ENCODE assay signal across 8 cellular contexts in the genomic region with DNA sequence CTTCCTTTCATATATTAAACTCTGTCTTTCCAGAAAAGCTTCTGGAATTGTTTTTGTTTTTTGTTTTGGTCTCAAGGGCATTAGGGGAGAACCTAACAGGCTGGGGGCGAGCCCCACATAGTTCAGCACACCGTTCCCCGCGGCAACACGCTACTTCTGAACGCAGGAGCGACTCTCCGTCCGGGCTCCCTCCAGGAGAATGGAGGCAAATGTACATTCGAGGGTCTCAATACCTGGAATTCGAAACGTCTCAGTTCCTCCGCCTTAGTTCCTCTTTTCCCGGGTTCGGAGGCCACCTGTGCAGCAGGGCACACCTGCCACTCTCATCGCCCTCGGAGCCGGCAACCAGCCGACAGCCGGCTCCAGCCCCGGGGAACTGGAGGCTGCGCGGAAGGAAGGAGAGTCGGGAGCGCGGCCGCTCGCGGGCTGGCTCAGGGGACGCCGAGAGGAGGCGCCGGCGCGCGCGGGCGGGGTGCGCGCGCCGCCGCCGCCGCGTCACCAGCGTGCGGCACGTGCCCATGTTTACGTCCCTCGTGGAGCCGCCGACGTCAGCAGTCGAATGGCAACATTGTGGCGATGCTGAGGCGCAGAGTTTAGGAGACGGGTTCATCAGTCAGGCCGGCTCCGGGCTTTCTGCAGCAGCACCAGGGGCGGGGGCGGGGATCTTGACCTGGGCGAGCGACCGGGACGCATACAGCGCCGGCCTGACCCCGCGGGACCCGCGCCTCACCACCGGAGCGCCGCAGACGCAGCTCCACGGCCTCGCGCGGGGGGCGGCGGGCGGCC. TPM values are rescaled to one million over a fixed set of nuclear protein-coding genes. Genes with fewer than 3 reads are reported as not detected.
A peak's percentile ranks its signal among the peaks of the same experiment; 100 is the strongest.
DNase-seq lines count a peak whose midpoint lies in the region; ATAC-seq, FAIRE-seq and TF ChIP-seq lines count a peak whose summit lies in the region.

A gene with protein sequence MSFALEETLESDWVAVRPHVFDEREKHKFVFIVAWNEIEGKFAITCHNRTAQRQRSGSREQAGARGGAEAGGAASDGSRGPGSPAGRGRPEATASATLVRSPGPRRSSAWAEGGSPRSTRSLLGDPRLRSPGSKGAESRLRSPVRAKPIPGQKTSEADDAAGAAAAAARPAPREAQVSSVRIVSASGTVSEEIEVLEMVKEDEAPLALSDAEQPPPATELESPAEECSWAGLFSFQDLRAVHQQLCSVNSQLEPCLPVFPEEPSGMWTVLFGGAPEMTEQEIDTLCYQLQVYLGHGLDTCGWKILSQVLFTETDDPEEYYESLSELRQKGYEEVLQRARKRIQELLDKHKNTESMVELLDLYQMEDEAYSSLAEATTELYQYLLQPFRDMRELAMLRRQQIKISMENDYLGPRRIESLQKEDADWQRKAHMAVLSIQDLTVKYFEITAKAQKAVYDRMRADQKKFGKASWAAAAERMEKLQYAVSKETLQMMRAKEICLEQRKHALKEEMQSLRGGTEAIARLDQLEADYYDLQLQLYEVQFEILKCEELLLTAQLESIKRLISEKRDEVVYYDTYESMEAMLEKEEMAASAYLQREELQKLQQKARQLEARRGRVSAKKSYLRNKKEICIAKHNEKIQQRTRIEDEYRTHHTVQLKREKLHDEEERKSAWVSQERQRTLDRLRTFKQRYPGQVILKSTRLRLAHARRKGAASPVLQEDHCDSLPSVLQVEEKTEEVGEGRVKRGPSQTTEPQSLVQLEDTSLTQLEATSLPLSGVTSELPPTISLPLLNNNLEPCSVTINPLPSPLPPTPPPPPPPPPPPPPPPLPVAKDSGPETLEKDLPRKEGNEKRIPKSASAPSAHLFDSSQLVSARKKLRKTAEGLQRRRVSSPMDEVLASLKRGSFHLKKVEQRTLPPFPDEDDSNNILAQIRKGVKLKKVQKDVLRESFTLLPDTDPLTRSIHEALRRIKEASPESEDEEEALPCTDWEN (plus strand): TSS at position 554 of the 786 bp plus-strand sequence. CDS start 520 bp downstream, outside the sequence.

- H3K36me3 ChIP-seq in OCI-LY3 (replicated peaks; ENCODE audit: low read depth, low read length) (no peaks in the 10 kb centered on the region), esophagus (ENCODE audit: control insufficient read depth in 2 of 2, insufficient read depth in 2 of 2, low read length in 1 of 2) (no peaks in the 10 kb centered on the region), muscle layer of colon (ENCODE audit: insufficient read depth, low read length) (no peaks in the 10 kb centered on the region)

- H3K27ac ChIP-seq in OCI-LY3 (ENCODE audit: low read length) (peak within 1 kb of the TSS; percentile 68), esophagus (ENCODE audit: low read depth in 2 of 2, low read length in 1 of 2) (peak within 1 kb of the TSS; percentile 91 to 95), muscle layer of colon (ENCODE audit: low read depth, low read length) (peak within 1 kb of the TSS; percentile 97)

- H3K9me3 ChIP-seq in OCI-LY3 (ENCODE audit: insufficient read depth, low read length) (no peaks in the 10 kb centered on the region), esophagus (ENCODE audit: control insufficient read depth in 2 of 2, insufficient read depth in 1 of 2, low read depth in 1 of 2, low read length in 1 of 2) (no peaks in the 10 kb centered on the region), muscle layer of colon (ENCODE audit: low read length) (no peaks in the 10 kb centered on the region)

- FAIRE-seq in HTR-8/SVneo (lab: Jason Lieb, UNC), result peak; percentile 77

- H4K20me1 ChIP-seq in OCI-LY3 (ENCODE audit: insufficient read depth, low read length), result peaks cover 10% of the 10 kb centered on the region; the same call in 1 of the 2 replicates

- H3K4me3 ChIP-seq in OCI-LY3 (ENCODE audit: low read length) (peak within 1 kb of the TSS; percentile 94), esophagus (ENCODE audit: low read depth in 1 of 2, low read length in 2 of 2) (peak within 1 kb of the TSS; percentile 73 to 86), muscle layer of colon (ENCODE audit: low read depth in 1 of 2, low read length in 2 of 2) (peak within 1 kb of the TSS; percentile 97 to 98)

- H3K9ac ChIP-seq in OCI-LY3 (ENCODE audit: low read length), result peak within 1 kb of the TSS; percentile 75
- peak within 1 kb of the TSS; percentile 91 for H3K9ac ChIP-seq in muscle layer of colon (ENCODE audit: low read length)

- ATAC-seq in GM21360 (IDR thresholded peaks at IDR 0.05; ENCODE audit: unreplicated experiment), result peak; percentile 58

- H3K27me3 ChIP-seq in OCI-LY3 (ENCODE audit: low read depth, low read length), result no peaks in the 10 kb centered on the region
- H3K27me3 ChIP-seq in esophagus (ENCODE audit: control insufficient read depth in 1 of 2, insufficient read depth in 2 of 2, low read length in 2 of 2), result no peaks in the 10 kb centered on the region
- H3K27me3 ChIP-seq in muscle layer of colon (ENCODE audit: control insufficient read depth in 1 of 2, insufficient read depth in 2 of 2, low read length in 2 of 2), result no peaks in the 10 kb centered on the region

- peaks cover 22% of the 10 kb centered on the region for H3K79me2 ChIP-seq in OCI-LY3 (ENCODE audit: low read length)

- WGBS in esophagus, 2 donors, result 0% methylated on average over 64 to 83 of the region's 83 CpGs

- peak within 1 kb of the TSS; percentile 88 for H2AFZ ChIP-seq in OCI-LY3 (ENCODE audit: low read depth, low read length)

- DNase-seq in COR-L47 (lab: John Stamatoyannopoulos, UW) (peak; percentile 73), HTR-8/SVneo (ENCODE audit: insufficient read length, low spot score) (peak; percentile 87)
- peak; percentile 86 for DNase-seq in activated T-cell treated with anti-CD3 and anti-CD28 coated beads, Interleukin-2, amount 50 U/mL, for 1 hour
- peak; percentile 62 to 70 for DNase-seq in stimulated activated CD8-positive, alpha-beta memory T cell treated with anti-CD3 and anti-CD28 coated beads, Interleukin-7, amount 100 ng/mL, for 1 hour (ENCODE audit: low read depth in 2 of 2)

- peaks cover 15% of the 10 kb centered on the region for H3K4me1 ChIP-seq in OCI-LY3 (ENCODE audit: low read length)
- peaks cover 0 to 3% of the 10 kb centered on the region in 2 donors for H3K4me1 ChIP-seq in esophagus (ENCODE audit: control insufficient read depth in 2 of 2, insufficient read depth in 2 of 2, low read length in 1 of 2)
- H3K4me1 ChIP-seq in muscle layer of colon (ENCODE audit: insufficient read depth, low read length), result no peaks in the 10 kb centered on the region

- TF ChIP-seq CTCF in OCI-LY3 (IDR thresholded peaks at IDR 0.05; ENCODE audit: low read depth, low read length), result no peak

- H3K4me2 ChIP-seq in OCI-LY3 (ENCODE audit: low read length), result peak within 1 kb of the TSS; percentile 88

RNA-seq across cellular contexts. Expression of the gene that starts here (rescaled TPM):
- 1 to 10 TPM; 2.3 to 2.5 TPM for polyA plus RNA-seq in esophagus

Comparison
In these comparisons a context has a peak if more than half of its experiments do, and no peak if none do; other contexts are left out.
1. Peak in every context shown above with its lines: DNase-seq, ATAC-seq, H3K4me3 ChIP-seq and H3K27ac ChIP-seq.